9 cellular contexts compared by ENCODE assay signal in the genomic region with DNA sequence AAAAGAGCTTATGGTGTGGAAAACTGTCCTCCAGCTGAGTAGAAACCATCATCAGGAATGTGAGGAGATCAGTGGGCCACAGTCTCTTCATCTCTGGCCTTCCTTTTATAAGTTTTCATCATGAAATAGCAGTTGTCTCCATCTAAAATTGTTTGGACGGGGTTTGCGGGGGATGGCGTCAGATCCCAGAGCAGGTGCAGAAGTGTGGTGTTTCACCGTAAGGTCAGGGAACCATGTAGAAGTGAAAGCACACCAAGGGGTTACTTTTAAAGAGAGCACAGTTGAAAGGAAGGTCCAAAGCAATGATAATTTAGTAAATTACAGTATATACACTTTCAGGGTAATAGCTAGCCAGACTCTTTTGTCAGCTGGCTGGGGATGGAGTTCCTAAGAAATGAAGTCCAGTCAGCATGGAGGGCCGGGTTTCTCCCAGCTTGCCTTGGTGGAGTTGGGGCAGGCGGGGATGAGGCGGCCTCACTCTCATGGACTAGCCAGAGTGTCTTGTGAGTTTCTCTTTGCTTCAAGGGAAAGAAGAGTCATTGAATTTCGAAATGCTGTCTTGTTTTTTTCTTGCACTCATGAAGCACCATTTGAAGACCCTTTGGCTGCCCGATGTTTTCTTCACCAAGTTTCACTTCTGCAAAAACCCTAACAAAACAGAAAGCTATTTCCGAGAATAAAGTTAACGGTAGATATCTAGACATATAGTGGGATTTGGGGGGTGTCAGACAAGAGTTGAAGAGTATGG.
DNase-seq lines count a peak whose midpoint lies in the region; ATAC-seq, FAIRE-seq and TF ChIP-seq lines count a peak whose summit lies in the region.
"Had no signal": no experiment of that assay in that cellular context is flagged by ENCODE, and none has a peak within 500 bp of the region (broad histone marks: within the 10 kb centered on the region; RNA-seq: fewer than 3 reads in every experiment).

No MANE protein-coding gene starts in this region.

- H4K20me1 ChIP-seq in HepG2 (ENCODE audit: insufficient read depth, low read length), result no peaks in the 10 kb centered on the region

- H3K9ac ChIP-seq in liver (ENCODE audit: low read depth in 1 of 2, low read length in 2 of 2) (no peak overlapping the region), HepG2 (ENCODE audit: insufficient read depth, low read depth, low read length) (no peak overlapping the region)

- H3K9me3 ChIP-seq in liver (ENCODE audit: control insufficient read depth in 4 of 4, low read length in 3 of 4), result no peaks in the 10 kb centered on the region
- no peaks in the 10 kb centered on the region for H3K9me3 ChIP-seq in HepG2 (ENCODE audit: low read length)
- H3K9me3 ChIP-seq in adrenal gland (replicated peaks in 1 of 3), result no peaks in the 10 kb centered on the region
- no peaks in the 10 kb centered on the region for H3K9me3 ChIP-seq in upper lobe of left lung

- no peak overlapping the region for H2AFZ ChIP-seq in HepG2 (ENCODE audit: low read length)

- TF ChIP-seq CTCF in liver (IDR thresholded peaks at IDR 0.05; ENCODE audit: low read depth, low read length, missing input control), result no peak
- no peak for TF ChIP-seq CTCF in HepG2 (CRISPR knock-in tag; IDR thresholded peaks at IDR 0.05)
- no peak for TF ChIP-seq CTCF in adrenal gland (IDR thresholded peaks at IDR 0.05)
- no peak for TF ChIP-seq CTCF in upper lobe of left lung (IDR thresholded peaks at IDR 0.05)

- TF ChIP-seq RAD21 in liver (IDR thresholded peaks at IDR 0.05), result no peak
- no peak for TF ChIP-seq RAD21 in HepG2 (CRISPR knock-in tag; IDR thresholded peaks at IDR 0.05)

- H3K27me3 ChIP-seq in liver (ENCODE audit: control insufficient read depth in 4 of 4, insufficient read depth in 4 of 4, low read length in 3 of 4), result no peaks in the 10 kb centered on the region
- H3K27me3 ChIP-seq in HepG2 (ENCODE audit: control insufficient read depth in 1 of 2, insufficient read depth in 2 of 2, low read length in 2 of 2), result no peaks in the 10 kb centered on the region
- no peaks in the 10 kb centered on the region for H3K27me3 ChIP-seq in adrenal gland
- no peaks in the 10 kb centered on the region for H3K27me3 ChIP-seq in upper lobe of left lung

- H3K4me2 ChIP-seq in HepG2 (ENCODE audit: low read depth, low read length), result no peak overlapping the region

- no peak for TF ChIP-seq POLR2A in HepG2 (IDR thresholded peaks at IDR 0.05; ENCODE audit: insufficient read depth in 1 of 2, low read depth in 2 of 2, low read length in 2 of 2)
- no peak for TF ChIP-seq POLR2A in adrenal gland (IDR thresholded peaks at IDR 0.05)
- peak in 1 of 4 donors; percentile 44 for TF ChIP-seq POLR2A in upper lobe of left lung (IDR thresholded peaks at IDR 0.05)

- CTCF ChIA-PET in HepG2 (lab: Yijun Ruan, JAX; ENCODE audit: low intra/inter-chr PET ratio, low total read pairs), result no interaction called here

- no peaks in the 10 kb centered on the region for H3K4me1 ChIP-seq in liver (ENCODE audit: control insufficient read depth in 4 of 4, insufficient read depth in 4 of 4, low read length in 3 of 4)
- no peaks in the 10 kb centered on the region for H3K4me1 ChIP-seq in HepG2 (ENCODE audit: insufficient read depth, low read length)
- peaks cover 0 to 15% of the 10 kb centered on the region in 2 donors for H3K4me1 ChIP-seq in adrenal gland (replicated peaks in 1 of 2)
- H3K4me1 ChIP-seq in upper lobe of left lung, result peaks cover 14 to 36% (median 28%) of the 10 kb centered on the region in 4 donors

- BruUV-seq in HepG2 (replicated peaks; lab: Mats Ljungman, UMichigan), result no TSS peak

- DNase-seq in HepG2 (ENCODE audit: low spot score) (no peak), adrenal gland (peak in 5 of 7 donors; percentile 37 to 65 (median 43)), upper lobe of left lung (peak in 1 of 2 donors; percentile 65), NCI-H82 treated with DMSO at 0.1 percent for 48 hours (lab: John Stamatoyannopoulos, UW; ENCODE audit: unreplicated experiment) (no peak), iPS-NIHi11 (ENCODE audit: low spot score) (no peak)
- DNase-seq in activated CD4-positive, alpha-beta T cell treated with anti-CD3 and anti-CD28 coated beads for 4 hours, result no peak

- WGBS in liver, result 86% methylated on average over 11 of the region's 11 CpGs
- 90% methylated on average over 11 of the region's 11 CpGs for WGBS in HepG2 (ENCODE audit: low lambda C conversion rate)
- WGBS in adrenal gland, 4 donors, result 81 to 89% (median 86%) methylated on average over 11 of the region's 11 CpGs
- WGBS in upper lobe of left lung, 2 donors, result 73 to 81% methylated on average over 11 of the region's 11 CpGs

- H3K36me3 ChIP-seq in liver (ENCODE audit: control insufficient read depth in 4 of 4, insufficient read depth in 3 of 4, low read depth in 1 of 4, low read length in 3 of 4), result peaks cover 4 to 17% (median 11%) of the 10 kb centered on the region in 4 donors
- no peaks in the 10 kb centered on the region; a peak in 1 of 5 replicates for H3K36me3 ChIP-seq in HepG2 (replicated peaks in 1 of 2; ENCODE audit: control insufficient read depth in 1 of 2, insufficient read depth in 2 of 2, low read length in 2 of 2)
- H3K36me3 ChIP-seq in adrenal gland (replicated peaks in 1 of 2), result peaks cover 0 to 7% of the 10 kb centered on the region in 2 donors
- H3K36me3 ChIP-seq in upper lobe of left lung, result peaks cover 0 to 21% (median 9%) of the 10 kb centered on the region in 4 donors

- no peaks in the 10 kb centered on the region for H3K79me2 ChIP-seq in HepG2 (ENCODE audit: insufficient read depth, low read length)

- in situ Hi-C loops in HepG2 (cut with HindIII; ENCODE audit: extremely low pct_ligation_motif_present, low pct_unique_long_range_greater_than_20kb), result no loop called here

- POLR2A ChIA-PET in HepG2 (lab: Yijun Ruan, JAX), result no interaction called here

- intact Hi-C loops in HepG2 (cut with micrococcal nuclease; ENCODE audit: unreplicated experiment) (no loop called here), adrenal gland (cut with DNase I) (no loop called here)

- no peak for TF ChIP-seq EP300 in HepG2 (IDR thresholded peaks at IDR 0.05; ENCODE audit: low read depth in 2 of 2, low read length in 2 of 2)
- TF ChIP-seq EP300 in HepG2 (CRISPR knock-in tag; IDR thresholded peaks at IDR 0.05; ENCODE audit: borderline replicate concordance), result no peak
- TF ChIP-seq EP300 in upper lobe of left lung (IDR thresholded peaks at IDR 0.05), result no peak

- H3K27ac ChIP-seq in liver (ENCODE audit: low read depth in 1 of 2, low read length in 2 of 2) (peak overlapping the region; percentile 21 to 22), HepG2 (ENCODE audit: extremely low read length, insufficient read depth, low read length) (no peak overlapping the region), adrenal gland (peak overlapping the region in 3 of 5 donors; percentile 33 to 71 (median 45)), upper lobe of left lung (peak overlapping the region; percentile 37 to 69 (median 46))
- H3K27ac ChIP-seq: C4-2B had no signal

- no peak for FAIRE-seq in HepG2 (lab: Jason Lieb, UNC)

- no peak overlapping the region for H3K4me3 ChIP-seq in liver (ENCODE audit: low read depth in 1 of 3, low read length in 3 of 3)
- no peak overlapping the region for H3K4me3 ChIP-seq in HepG2 (replicated peaks in 1 of 3; ENCODE audit: insufficient read depth in 1 of 3, low read depth in 2 of 3, low read length in 3 of 3)
- H3K4me3 ChIP-seq in adrenal gland, result no peak overlapping the region
- no peak overlapping the region for H3K4me3 ChIP-seq in upper lobe of left lung

- ATAC-seq in HepG2 (no peak), HG03066 (IDR thresholded peaks at IDR 0.05; ENCODE audit: low read depth, unreplicated experiment) (peak; percentile 69), upper lobe of left lung (ENCODE audit: low FRiP score in 2 of 2) (peak in 1 of 2 donors; percentile 67)

TF ChIP-seq in liver, 16 proteins besides CTCF, POLR2A, EP300 and RAD21 (continues in another document):
- no peak for TF ChIP-seq RXRA (IDR thresholded peaks at IDR 0.05)
- TF ChIP-seq HNF4G (IDR thresholded peaks at IDR 0.05), result no peak
- TF ChIP-seq NR2F2 (IDR thresholded peaks at IDR 0.05), result no peak
- no peak for TF ChIP-seq FOXA2 (IDR thresholded peaks at IDR 0.05)
- TF ChIP-seq EGR1 (IDR thresholded peaks at IDR 0.05; ENCODE audit: low read depth in 2 of 2), result no peak
- TF ChIP-seq, protein P1, sequence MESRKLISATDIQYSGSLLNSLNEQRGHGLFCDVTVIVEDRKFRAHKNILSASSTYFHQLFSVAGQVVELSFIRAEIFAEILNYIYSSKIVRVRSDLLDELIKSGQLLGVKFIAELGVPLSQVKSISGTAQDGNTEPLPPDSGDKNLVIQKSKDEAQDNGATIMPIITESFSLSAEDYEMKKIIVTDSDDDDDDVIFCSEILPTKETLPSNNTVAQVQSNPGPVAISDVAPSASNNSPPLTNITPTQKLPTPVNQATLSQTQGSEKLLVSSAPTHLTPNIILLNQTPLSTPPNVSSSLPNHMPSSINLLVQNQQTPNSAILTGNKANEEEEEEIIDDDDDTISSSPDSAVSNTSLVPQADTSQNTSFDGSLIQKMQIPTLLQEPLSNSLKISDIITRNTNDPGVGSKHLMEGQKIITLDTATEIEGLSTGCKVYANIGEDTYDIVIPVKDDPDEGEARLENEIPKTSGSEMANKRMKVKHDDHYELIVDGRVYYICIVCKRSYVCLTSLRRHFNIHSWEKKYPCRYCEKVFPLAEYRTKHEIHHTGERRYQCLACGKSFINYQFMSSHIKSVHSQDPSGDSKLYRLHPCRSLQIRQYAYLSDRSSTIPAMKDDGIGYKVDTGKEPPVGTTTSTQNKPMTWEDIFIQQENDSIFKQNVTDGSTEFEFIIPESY (IDR thresholded peaks at IDR 0.05), result no peak
- no peak for TF ChIP-seq FOXA1 (IDR thresholded peaks at IDR 0.05)

TF ChIP-seq in HepG2, 621 proteins besides CTCF, POLR2A, EP300 and RAD21:
- TF ChIP-seq ZNF260 (CRISPR knock-in tag; IDR thresholded peaks at IDR 0.05; ENCODE audit: borderline replicate concordance, low read depth), result no peak
- no peak for TF ChIP-seq ZNF672 (CRISPR knock-in tag; IDR thresholded peaks at IDR 0.05)
- TF ChIP-seq NR2C2 (CRISPR knock-in tag; IDR thresholded peaks at IDR 0.05; ENCODE audit: borderline replicate concordance), result no peak
- TF ChIP-seq BHLHE40 (IDR thresholded peaks at IDR 0.05; ENCODE audit: low read length), result no peak
TF ChIP-seq in HepG2: peak in this region for 0.

Comparison
In these comparisons a context has a peak if more than half of its experiments do, and no peak if none do; other contexts are left out.
1. DNase-seq: peak in adrenal gland (5 of 7); none in HepG2 (single experiment), NCI-H82 treated with DMSO at 0.1 percent for 48 hours (single experiment), activated CD4-positive, alpha-beta T cell treated with anti-CD3 and anti-CD28 coated beads for 4 hours (0 of 2) and iPS-NIHi11 (single experiment).